ENCODE assay signal across 8 cellular contexts in the genomic region with DNA sequence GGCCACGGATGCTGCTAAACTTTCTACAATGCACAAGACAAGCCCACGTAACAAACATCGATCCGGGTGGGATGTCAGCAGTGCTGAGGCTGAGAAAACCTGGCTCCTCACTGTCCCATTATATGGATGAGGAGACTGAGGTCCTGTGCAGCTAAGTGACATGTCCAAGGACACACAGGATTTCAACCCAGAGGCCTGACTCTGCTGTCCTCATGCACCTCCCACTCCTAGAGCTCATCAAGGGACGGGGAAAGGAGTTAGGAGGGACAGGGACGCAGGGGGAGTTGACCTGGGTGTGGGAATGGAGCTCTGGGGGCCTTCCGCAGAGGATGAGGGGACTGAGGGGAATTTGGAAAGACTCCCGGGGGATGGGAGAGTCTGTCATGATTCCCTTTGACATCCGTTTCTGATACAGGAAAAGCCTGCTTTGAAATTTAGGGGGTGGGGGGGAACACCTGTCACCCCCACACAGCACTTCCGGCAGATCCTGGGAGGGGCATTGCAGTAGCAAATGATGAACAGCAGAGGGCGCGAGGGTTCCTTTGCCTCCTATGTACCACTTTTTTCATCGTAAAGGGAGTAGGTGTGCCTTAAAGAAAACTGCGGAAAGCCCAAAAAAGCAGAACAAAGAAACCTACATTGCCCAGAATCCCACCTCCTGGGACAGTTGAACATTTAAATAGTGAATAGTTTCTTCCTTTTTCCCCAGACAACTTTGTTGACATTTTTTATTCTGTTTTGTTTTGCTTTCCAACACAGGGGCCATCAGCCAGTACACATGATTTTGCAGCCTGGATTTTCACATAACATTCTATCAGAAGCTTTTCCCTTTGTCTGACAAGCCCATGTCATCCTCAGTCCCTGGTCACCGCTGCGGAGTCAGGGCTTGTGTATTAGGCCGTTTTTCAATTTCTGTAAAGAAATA. TPM values are rescaled to one million over a fixed set of nuclear protein-coding genes. Genes with fewer than 3 reads are reported as not detected.
A peak's percentile ranks its signal among the peaks of the same experiment; 100 is the strongest.
DNase-seq lines count a peak whose midpoint lies in the region; ATAC-seq and TF ChIP-seq lines count a peak whose summit lies in the region.

No MANE protein-coding gene starts in this region.

- H3K4me1 Mint-ChIP-seq in activated CD4-positive, alpha-beta T cell treated with anti-CD3 and anti-CD28 coated beads, Interleukin-2, amount 10 ng/mL, durations not matched to agents 24 days and 14 days, result peaks cover 4% of the 10 kb centered on the region

- no peaks in the 10 kb centered on the region for H3K36me3 ChIP-seq in mesenchymal stem cell (ENCODE audit: control insufficient read depth in 1 of 2, insufficient read depth in 2 of 2, low read depth in 1 of 2, low read length in 2 of 2)

- no peaks in the 10 kb centered on the region for H3K9me3 Mint-ChIP-seq in activated CD4-positive, alpha-beta T cell treated with anti-CD3 and anti-CD28 coated beads, Interleukin-2, amount 10 ng/mL, durations not matched to agents 24 days and 14 days

- H3K4me3 Mint-ChIP-seq in activated CD4-positive, alpha-beta T cell treated with anti-CD3 and anti-CD28 coated beads, Interleukin-2, amount 10 ng/mL, durations not matched to agents 24 days and 14 days, result no peak overlapping the region

- H3K14ac ChIP-seq in mesenchymal stem cell (ENCODE audit: low read length in 2 of 2), result no peak overlapping the region

- intact Hi-C loops in activated CD4-positive, alpha-beta T cell treated with anti-CD3 and anti-CD28 coated beads, Interleukin-2, amount 10 ng/mL, durations not matched to agents 24 days and 14 days (cut with micrococcal nuclease), result loop anchor here (2.0 to 5.0 kb wide), 2 partner anchors 393 to 624 kb away; no protein-coding TSS in a partner anchor
- intact Hi-C loops in dorsolateral prefrontal cortex (cut with DNase I), result loop anchor here in 1 of 2 donors (10.0 kb wide), 1 partner anchor 627 kb away; no protein-coding TSS in a partner anchor

- WGBS in mesenchymal stem cell, result 61% methylated on average over 12 of the region's 17 CpGs

- H2AK5ac ChIP-seq in mesenchymal stem cell (ENCODE audit: low read length, severe bottlenecking), result no peak overlapping the region

- H3K23ac ChIP-seq in mesenchymal stem cell (ENCODE audit: low read length in 2 of 2), result peak overlapping the region in 1 of 2 experiments; percentile 72

- H2AFZ ChIP-seq in mesenchymal stem cell (ENCODE audit: low read depth, low read length), result no peak overlapping the region

- H3K9ac ChIP-seq in mesenchymal stem cell (ENCODE audit: low read length), result peak overlapping the region; percentile 40

- H2BK5ac ChIP-seq in mesenchymal stem cell (ENCODE audit: low read depth, low read length, poor library complexity, severe bottlenecking), result no peak overlapping the region

- no peak overlapping the region for H4K8ac ChIP-seq in mesenchymal stem cell (ENCODE audit: low read length)

- peaks cover 5% of the 10 kb centered on the region for H3K27me3 Mint-ChIP-seq in activated CD4-positive, alpha-beta T cell treated with anti-CD3 and anti-CD28 coated beads, Interleukin-2, amount 10 ng/mL, durations not matched to agents 24 days and 14 days

- H3K9me3 ChIP-seq in mesenchymal stem cell (ENCODE audit: control insufficient read depth, low read length), result no peaks in the 10 kb centered on the region

- no peak overlapping the region for H3K27ac ChIP-seq in dorsolateral prefrontal cortex
- no peak overlapping the region for H3K27ac ChIP-seq in mesenchymal stem cell (ENCODE audit: low read length, poor library complexity, severe bottlenecking)

- no peak overlapping the region for H3K4me2 ChIP-seq in mesenchymal stem cell (ENCODE audit: low read length, poor library complexity, severe bottlenecking)

- no peak overlapping the region for H4K91ac ChIP-seq in mesenchymal stem cell (ENCODE audit: low read length)

- DNase-seq in AG08395 (ENCODE audit: low spot score) (peak; percentile 70), H4 (ENCODE audit: low spot score) (peak; percentile 49), NCI-H446 treated with DMSO at 0.1 percent for 48 hours (lab: John Stamatoyannopoulos, UW) (peak; percentile 35), dorsolateral prefrontal cortex (peak in 7 of 10 donors; percentile 12 to 55 (median 47)), mesenchymal stem cell (peak; percentile 62)
- DNase-seq in activated CD4-positive, alpha-beta T cell treated with anti-CD3 and anti-CD28 coated beads, Interleukin-2, amount 10 ng/mL, durations not matched to agents 24 days and 14 days, result peak; percentile 89
- DNase-seq in stimulated activated CD8-positive, alpha-beta memory T cell treated with anti-CD3 and anti-CD28 coated beads, Interleukin-7, amount 100 ng/mL, for 1 hour (ENCODE audit: low read depth in 2 of 2), result peak; percentile 11 to 22

- H2BK15ac ChIP-seq in mesenchymal stem cell (ENCODE audit: low read depth, poor library complexity, severe bottlenecking), result no peak overlapping the region

- no peak overlapping the region for H3K4ac ChIP-seq in mesenchymal stem cell (ENCODE audit: low read depth in 1 of 2, low read length in 2 of 2)

- H2BK120ac ChIP-seq in mesenchymal stem cell (ENCODE audit: low read depth, low read length), result no peak overlapping the region

- H3K4me3 ChIP-seq in dorsolateral prefrontal cortex (peak overlapping the region in 1 of 59 donors; percentile 30), mesenchymal stem cell (ENCODE audit: insufficient read depth in 1 of 2, low read depth in 1 of 2, low read length in 2 of 2) (no peak overlapping the region)

- H2BK12ac ChIP-seq in mesenchymal stem cell (ENCODE audit: low read length in 2 of 2), result no peak overlapping the region

- peaks cover 1% of the 10 kb centered on the region for H3K4me1 ChIP-seq in mesenchymal stem cell (ENCODE audit: control insufficient read depth, insufficient read depth, low read depth, low read length)

- no peak for ATAC-seq in HG03039 (IDR thresholded peaks at IDR 0.05; ENCODE audit: unreplicated experiment)

- TF ChIP-seq CTCF in dorsolateral prefrontal cortex (IDR thresholded peaks at IDR 0.05 in 54 of 56, conservative IDR thresholded peaks at IDR 0.05 in 2 of 56; ENCODE audit: low read depth in 1 of 56, partially characterized antibody in 56 of 56), result peak; percentile 55 to 95 (median 88)

- no peak overlapping the region for H3K18ac ChIP-seq in mesenchymal stem cell (ENCODE audit: low read depth in 1 of 2, low read length in 2 of 2)

- H3K79me1 ChIP-seq in mesenchymal stem cell (replicated peaks; ENCODE audit: low read length, poor library complexity, severe bottlenecking), result no peaks in the 10 kb centered on the region

- H3K27me3 ChIP-seq in dorsolateral prefrontal cortex (no peaks in the 10 kb centered on the region), mesenchymal stem cell (ENCODE audit: control insufficient read depth in 1 of 2, insufficient read depth in 1 of 2, low read length in 2 of 2) (peaks cover 26 to 58% of the 10 kb centered on the region in 2 experiments)

- no peak overlapping the region for H3K27ac Mint-ChIP-seq in activated CD4-positive, alpha-beta T cell treated with anti-CD3 and anti-CD28 coated beads, Interleukin-2, amount 10 ng/mL, durations not matched to agents 24 days and 14 days

- no peaks in the 10 kb centered on the region for H3K36me3 Mint-ChIP-seq in activated CD4-positive, alpha-beta T cell treated with anti-CD3 and anti-CD28 coated beads, Interleukin-2, amount 10 ng/mL, durations not matched to agents 24 days and 14 days (ENCODE audit: low read depth)

RNA-seq across cellular contexts. Expression of a gene that starts 48.6 kb away (rescaled TPM):
- 3.2 and 3.9 TPM in 2 replicates for total RNA-seq in H4 (2014; rRNA removed; shearing (Covaris generic))
- not detected in 2 replicates for total RNA-seq in activated CD4-positive, alpha-beta T cell treated with anti-CD3 and anti-CD28 coated beads, Interleukin-2, amount 10 ng/mL, durations not matched to agents 24 days and 14 days
- total RNA-seq in dorsolateral prefrontal cortex, result 10 to 100 TPM in 1 of 120 experiments, 1 to 10 TPM in 119; 1.3 to 11.2 (median 3.6) TPM
- polyA plus RNA-seq in mesenchymal stem cell (2013, experiment 1 of 2), result 35.9 TPM
- 37.1 TPM for polyA plus RNA-seq in mesenchymal stem cell (2013, experiment 2 of 2)

Comparison
In these comparisons a context has a peak if more than half of its experiments do, and no peak if none do; other contexts are left out.
1. DNase-seq: peak in every context shown above with its lines; median percentile 89 in activated CD4-positive, alpha-beta T cell treated with anti-CD3 and anti-CD28 coated beads, Interleukin-2, amount 10 ng/mL, durations not matched to agents 24 days and 14 days; 70 in AG08395; 62 in mesenchymal stem cell; 49 in H4; 47 in dorsolateral prefrontal cortex; 35 in NCI-H446 treated with DMSO at 0.1 percent for 48 hours; 16 in stimulated activated CD8-positive, alpha-beta memory T cell treated with anti-CD3 and anti-CD28 coated beads, Interleukin-7, amount 100 ng/mL, for 1 hour.